30 cellular contexts compared by ENCODE assay signal in genomic region chr6:105066836-105067235, GRCh38.
"Had no signal": no experiment of that assay in that cellular context is flagged by ENCODE, and none has a peak within 500 bp of the region (broad histone marks: within the 10 kb centered on the region; RNA-seq: fewer than 3 reads in every experiment).

No MANE protein-coding gene starts in this region.

- H3K4me1 Mint-ChIP-seq: naive thymus-derived CD8-positive, alpha-beta T cell; stimulated activated memory B cell treated with anti-CD40 and anti-IgM and Interleukin-4, amounts not matched to agents 10 μg/mL and 1 μg/mL and 100 μg/mL, for 72 hours; stimulated activated naive CD8-positive, alpha-beta T cell treated with anti-CD3 and anti-CD28 coated beads, Interleukin-15, amount 100 ng/mL, for 72 hours had no signal

- H3K4me1 ChIP-seq: pancreas, psoas muscle, spleen, suprapubic skin, testis, tibial artery, transverse colon, upper lobe of right lung, uterus had no signal

- H3K9me3 ChIP-seq: neutrophil, pancreas, psoas muscle, spleen, suprapubic skin, testis, tibial artery, transverse colon, upper lobe of right lung, uterus had no signal

- H3K4me3 ChIP-seq: pancreas, psoas muscle, skin epidermis, smooth muscle cell, spleen, suprapubic skin, testis, tibial artery, transverse colon, upper lobe of right lung, uterus had no signal

- H3K27me3 ChIP-seq: neutrophil, testis, tibial artery, uterus had no signal

- H3K27me3 Mint-ChIP-seq: type B pancreatic cell had no signal

- H3K27ac ChIP-seq: neutrophil, pancreas, psoas muscle, skin epidermis, spleen, suprapubic skin, testis, tibial artery, transverse colon, upper lobe of right lung, uterus had no signal

- H3K4me3 Mint-ChIP-seq: naive thymus-derived CD8-positive, alpha-beta T cell; natural killer cell treated with Interleukin-12 subunit alpha and Interleukin-12 subunit beta and Interleukin-15 and Interleukin-18, amount 100 ng/mL, for 72 hours; nephron progenitor cell; neural crest cell; stimulated activated memory B cell treated with anti-CD40 and anti-IgM and Interleukin-4, amounts not matched to agents 10 μg/mL and 1 μg/mL and 100 μg/mL, for 72 hours; stimulated activated naive CD8-positive, alpha-beta T cell treated with anti-CD3 and anti-CD28 coated beads, Interleukin-15, amount 100 ng/mL, for 72 hours; type B pancreatic cell had no signal

- FAIRE-seq: pancreas had no signal

- ATAC-seq: naive thymus-derived CD8-positive, alpha-beta T cell; natural killer cell treated with Interleukin-12 subunit alpha and Interleukin-12 subunit beta and Interleukin-15 and Interleukin-18, amount 100 ng/mL, for 72 hours; pancreas; psoas muscle; right cardiac atrium; sciatic nerve; stimulated activated memory B cell treated with anti-CD40 and anti-IgM and Interleukin-4, amounts not matched to agents 10 μg/mL and 1 μg/mL and 100 μg/mL, for 72 hours; stimulated activated naive CD8-positive, alpha-beta T cell treated with anti-CD3 and anti-CD28 coated beads, Interleukin-15, amount 100 ng/mL, for 72 hours; stimulated activated naive CD8-positive, alpha-beta T cell treated with anti-CD3 and anti-CD28 coated beads, Interleukin-15, Interleukin-2, amounts not matched to agents 100 U/mL and 50 U/mL, for 24 hours; upper lobe of right lung had no signal

- H3K36me3 Mint-ChIP-seq: naive thymus-derived CD8-positive, alpha-beta T cell; natural killer cell treated with Interleukin-12 subunit alpha and Interleukin-12 subunit beta and Interleukin-15 and Interleukin-18, amount 100 ng/mL, for 72 hours; stimulated activated memory B cell treated with anti-CD40 and anti-IgM and Interleukin-4, amounts not matched to agents 10 μg/mL and 1 μg/mL and 100 μg/mL, for 72 hours; type B pancreatic cell had no signal

- H3K4me2 ChIP-seq: smooth muscle cell had no signal

- H3K36me3 ChIP-seq: neutrophil, pancreas, spleen, suprapubic skin, tibial artery, transverse colon, upper lobe of right lung, uterus had no signal

- H3K27ac Mint-ChIP-seq: naive thymus-derived CD8-positive, alpha-beta T cell; natural killer cell treated with Interleukin-12 subunit alpha and Interleukin-12 subunit beta and Interleukin-15 and Interleukin-18, amount 100 ng/mL, for 72 hours; nephron progenitor cell; stimulated activated memory B cell treated with anti-CD40 and anti-IgM and Interleukin-4, amounts not matched to agents 10 μg/mL and 1 μg/mL and 100 μg/mL, for 72 hours; stimulated activated naive CD8-positive, alpha-beta T cell treated with anti-CD3 and anti-CD28 coated beads, Interleukin-15, amount 100 ng/mL, for 72 hours; type B pancreatic cell had no signal

- H3K9me3 Mint-ChIP-seq: naive thymus-derived CD8-positive, alpha-beta T cell; natural killer cell treated with Interleukin-12 subunit alpha and Interleukin-12 subunit beta and Interleukin-15 and Interleukin-18, amount 100 ng/mL, for 72 hours; nephron progenitor cell; neural crest cell; stimulated activated memory B cell treated with anti-CD40 and anti-IgM and Interleukin-4, amounts not matched to agents 10 μg/mL and 1 μg/mL and 100 μg/mL, for 72 hours; stimulated activated naive CD8-positive, alpha-beta T cell treated with anti-CD3 and anti-CD28 coated beads, Interleukin-15, amount 100 ng/mL, for 72 hours; type B pancreatic cell had no signal

- DNase-seq: naive thymus-derived CD8-positive, alpha-beta T cell; nephron progenitor cell; nucleus accumbens; pancreas; psoas muscle; right cardiac atrium; spleen; stimulated activated CD4-positive, alpha-beta T cell treated with anti-CD3 and anti-CD28 coated beads, Interleukin-12 subunit alpha, Interleukin-12 subunit beta, amount 100 ng/mL, for 4 hours; stimulated activated CD4-positive, alpha-beta T cell treated with anti-CD3 and anti-CD28 coated beads, Interleukin-1b, Interleukin-23, amount 100 ng/mL, for 48 hours; stimulated activated CD4-positive, alpha-beta T cell treated with anti-CD3 and anti-CD28 coated beads, Interleukin-4, amount 100 ng/mL, for 1 hour; stimulated activated CD4-positive, alpha-beta T cell treated with anti-CD3 and anti-CD28 coated beads, Interleukin-4, amount 100 ng/mL, for 4 hours; stimulated activated CD8-positive, alpha-beta memory T cell treated with anti-CD3 and anti-CD28 coated beads, Interleukin-4, amount 100 ng/mL, for 48 hours; stimulated activated naive CD4-positive, alpha-beta T cell; stimulated activated naive CD8-positive, alpha-beta T cell treated with anti-CD3 and anti-CD28 coated beads, Interleukin-15, amount 100 ng/mL, for 72 hours; stimulated activated naive CD8-positive, alpha-beta T cell treated with anti-CD3 and anti-CD28 coated beads, Interleukin-15, Interleukin-2, amounts not matched to agents 100 U/mL and 50 U/mL, for 24 hours; substantia nigra; testis; tibial artery; transverse colon; upper lobe of right lung; uterus had no signal
